Comparison of ENCODE assay signal across 10 cellular contexts in genomic region chr22:21510397-21510796, GRCh38. TPM values are rescaled to one million over a fixed set of nuclear protein-coding genes. Genes with fewer than 3 reads are reported as not detected.
A peak's percentile ranks its signal among the peaks of the same experiment; 100 is the strongest.
DNase-seq lines count a peak whose midpoint lies in the region; ATAC-seq, FAIRE-seq and TF ChIP-seq lines count a peak whose summit lies in the region.
"Not testable (repeated sequence)": the region's sequence is repeated elsewhere in the genome, so short reads cannot be mapped to it uniquely, and the experiment has no call there.
"Had no signal": no experiment of that assay in that cellular context is flagged by ENCODE, and none has a peak within 500 bp of the region (broad histone marks: within the 10 kb centered on the region; RNA-seq: fewer than 3 reads in every experiment).

No MANE protein-coding gene starts in this region.

- not testable (repeated sequence) for H3K36me3 ChIP-seq in GM23338 (ENCODE audit: insufficient read depth); K562 (ENCODE audit: control insufficient read depth, insufficient read depth, low read length); heart left ventricle; HepG2 (replicated peaks in 1 of 2; ENCODE audit: control insufficient read depth in 1 of 2, insufficient read depth in 2 of 2, low read length in 2 of 2); upper lobe of right lung

- H3K79me2 ChIP-seq in GM23338 (replicated peaks; ENCODE audit: insufficient read depth); HepG2 (ENCODE audit: insufficient read depth, low read length): not testable (repeated sequence)
- H3K79me2 ChIP-seq in K562 (ENCODE audit: control insufficient read depth, insufficient read depth, low read length), result peaks cover 15% of the 10 kb centered on the region

- FAIRE-seq in K562 (lab: Jason Lieb, UNC); HepG2 (lab: Jason Lieb, UNC): not testable (repeated sequence)

- POLR2A ChIA-PET in K562 (lab: Yijun Ruan, JAX); HepG2 (lab: Yijun Ruan, JAX): not testable (repeated sequence)

- H3K9me3 Mint-ChIP-seq in GM23338, result not testable (repeated sequence)

- H3K9me1 ChIP-seq in K562 (ENCODE audit: control insufficient read depth, insufficient read depth, low read length), result not testable (repeated sequence)

- H3K27ac Mint-ChIP-seq in GM23338, result not testable (repeated sequence)

- not testable (repeated sequence) for TF ChIP-seq POLR2A in K562 (conservative IDR thresholded peaks at IDR 0.05); heart left ventricle (IDR thresholded peaks at IDR 0.05); HepG2 (IDR thresholded peaks at IDR 0.05; ENCODE audit: insufficient read depth in 1 of 2, low read depth in 2 of 2, low read length in 2 of 2)

- H3K4me3 Mint-ChIP-seq in GM23338, result not testable (repeated sequence)

- not testable (repeated sequence) for H3K27me3 Mint-ChIP-seq in GM23338 (ENCODE audit: insufficient read depth, low read depth, poor library complexity)

- not testable (repeated sequence) for H3K36me3 Mint-ChIP-seq in GM23338 (ENCODE audit: low read depth)

- not testable (repeated sequence) for H3K4me1 ChIP-seq in GM23338 (ENCODE audit: insufficient read depth); heart left ventricle; right cardiac atrium (ENCODE audit: control insufficient read depth, insufficient read depth, low read length); HepG2 (ENCODE audit: insufficient read depth, low read length); upper lobe of right lung
- H3K4me1 ChIP-seq in K562 (replicated peaks in 1 of 2; ENCODE audit: control insufficient read depth in 2 of 2, insufficient read depth in 2 of 2, low read length in 2 of 2), result peaks cover 8 to 12% of the 10 kb centered on the region in 2 experiments; a peak in 4 of 5 replicates

- not testable (repeated sequence) for H3K9me3 ChIP-seq in K562 (replicated peaks; ENCODE audit: control insufficient read depth, insufficient read depth, low read depth, low read length); heart left ventricle; right cardiac atrium (ENCODE audit: control insufficient read depth, low read length); HepG2 (ENCODE audit: low read length); upper lobe of right lung

- not testable (repeated sequence) for H3K27me3 ChIP-seq in GM23338 (ENCODE audit: insufficient read depth); K562 (ENCODE audit: control insufficient read depth in 2 of 2, insufficient read depth in 2 of 2, low read length in 2 of 2); heart left ventricle; right cardiac atrium (ENCODE audit: control insufficient read depth, insufficient read depth); HepG2 (ENCODE audit: control insufficient read depth in 1 of 2, insufficient read depth in 2 of 2, low read length in 2 of 2); upper lobe of right lung

- H3K9me2 ChIP-seq in GM23338 (ENCODE audit: insufficient read depth), result not testable (repeated sequence)

- H3K4me2 ChIP-seq in GM23338; K562 (ENCODE audit: insufficient read depth, low read length); HepG2 (ENCODE audit: low read depth, low read length): not testable (repeated sequence)

- TF ChIP-seq EP300 in K562 (IDR thresholded peaks at IDR 0.05; ENCODE audit: low read length); HepG2 (IDR thresholded peaks at IDR 0.05; ENCODE audit: low read depth in 2 of 2, low read length in 2 of 2); HepG2 (CRISPR knock-in tag; IDR thresholded peaks at IDR 0.05; ENCODE audit: borderline replicate concordance): not testable (repeated sequence)

- ATAC-seq in GM23338 (peak; percentile 14), K562 (peak; percentile 76), Right ventricle myocardium inferior (peak; percentile 62), heart left ventricle (peak; percentile 73 to 85 (median 76)), left cardiac atrium (peak; percentile 46 to 63), right cardiac atrium (peak; percentile 63 to 65), HepG2 (peak; percentile 87), upper lobe of right lung (peak; percentile 41)

- no CpG with 5 or more reads among the region's 9 CpGs for WGBS in K562 (ENCODE audit: insufficient coverage, low coverage, missing lambda C conversion rate)
- no CpG with 5 or more reads among the region's 9 CpGs for WGBS in heart left ventricle, 4 donors
- no CpG with 5 or more reads among the region's 9 CpGs for WGBS in right cardiac atrium
- no CpG with 5 or more reads among the region's 9 CpGs for WGBS in HepG2 (ENCODE audit: low lambda C conversion rate)

- not testable (repeated sequence) for H3K9ac ChIP-seq in K562 (ENCODE audit: insufficient read depth in 1 of 2, low read depth in 2 of 2, low read length in 2 of 2); HepG2 (ENCODE audit: insufficient read depth, low read depth, low read length)

- not testable (repeated sequence) for H3K4me3 ChIP-seq in GM23338; K562; heart left ventricle; right cardiac atrium (ENCODE audit: low read length); HepG2 (replicated peaks in 1 of 3; ENCODE audit: insufficient read depth in 1 of 3, low read depth in 2 of 3, low read length in 3 of 3); upper lobe of right lung

- not testable (repeated sequence) for DNase-seq in GM23338 (ENCODE audit: low spot score); K562 (ENCODE audit: extremely low read depth in 1 of 4, low spot score in 3 of 4); Right ventricle myocardium inferior (ENCODE audit: missing footprints); heart left ventricle; left cardiac atrium; right cardiac atrium; HepG2 (ENCODE audit: low spot score); upper lobe of right lung

- TF ChIP-seq RAD21 in K562 (CRISPR knock-in tag; conservative IDR thresholded peaks at IDR 0.05 in 1 of 2, IDR thresholded peaks at IDR 0.05 in 1 of 2); HepG2 (CRISPR knock-in tag; IDR thresholded peaks at IDR 0.05): not testable (repeated sequence)

- not testable (repeated sequence) for H3K4me1 Mint-ChIP-seq in GM23338

- H3F3A ChIP-seq in GM23338 (replicated peaks; ENCODE audit: low read depth), result not testable (repeated sequence)

- in situ Hi-C loops in K562 (cut with MboI), result loop anchor here (10.0 kb wide), 1 partner anchor 64 kb away; no protein-coding TSS in a partner anchor
- in situ Hi-C loops in HepG2 (cut with HindIII; ENCODE audit: extremely low pct_ligation_motif_present, low pct_unique_long_range_greater_than_20kb), result not testable (repeated sequence)

- not testable (repeated sequence) for H4K20me1 ChIP-seq in GM23338 (replicated peaks; ENCODE audit: insufficient read depth); K562 (replicated peaks; ENCODE audit: control insufficient read depth, insufficient read depth, low read length); HepG2 (ENCODE audit: insufficient read depth, low read length)

- not testable (repeated sequence) for H3K27ac ChIP-seq in GM23338 (ENCODE audit: low read depth); K562 (ENCODE audit: extremely low read depth, low read depth, low read length); heart left ventricle; right cardiac atrium (ENCODE audit: low read length); HepG2 (ENCODE audit: extremely low read length, insufficient read depth, low read length); upper lobe of right lung

- CTCF ChIA-PET in K562 (lab: Yijun Ruan, JAX; ENCODE audit: low intra/inter-chr PET ratio); HepG2 (lab: Yijun Ruan, JAX; ENCODE audit: low intra/inter-chr PET ratio, low total read pairs): not testable (repeated sequence)

- BruUV-seq in K562 (replicated peaks; lab: Mats Ljungman, UMichigan); HepG2 (replicated peaks; lab: Mats Ljungman, UMichigan): not testable (repeated sequence)

- H2AFZ ChIP-seq in GM23338; K562 (ENCODE audit: low read depth, low read length); HepG2 (ENCODE audit: low read length): not testable (repeated sequence)

- not testable (repeated sequence) for TF ChIP-seq CTCF in GM23338 (conservative IDR thresholded peaks at IDR 0.05; ENCODE audit: low read depth in 2 of 2); K562 (IDR thresholded peaks at IDR 0.05 in 2 of 3, conservative IDR thresholded peaks at IDR 0.05 in 1 of 3; ENCODE audit: insufficient read depth in 2 of 3, low read depth in 1 of 3, low read length in 3 of 3); heart left ventricle (IDR thresholded peaks at IDR 0.05); HepG2 (CRISPR knock-in tag; IDR thresholded peaks at IDR 0.05); upper lobe of right lung (IDR thresholded peaks at IDR 0.05)

- intact Hi-C loops in K562 (cut with micrococcal nuclease); Right ventricle myocardium inferior (cut with DNase I); heart left ventricle (cut with DNase I); left cardiac atrium (cut with DNase I); right cardiac atrium (cut with DNase I); HepG2 (cut with micrococcal nuclease; ENCODE audit: unreplicated experiment); upper lobe of right lung (cut with DNase I): not testable (repeated sequence)

RNA-seq across cellular contexts. Expression of gene RIMBP3C, which starts 40.9 kb away (rescaled TPM):
- 1.1 and 1.6 TPM in 2 replicates for total RNA-seq in GM23338 (2014; rRNA removed; shearing (Covaris generic))
- 0.03 TPM in 1 of 2 replicates, not detected in the other for polyA plus RNA-seq in GM23338 (2016; fragmentation: Nextera tagmentation; extraction: Ambion mirVana)
- 0.79 and 1.6 TPM in 2 replicates for total RNA-seq in K562 (2011; cell fraction: chromatin; rRNA removed; ENCODE audit: low replicate concordance)
- 2.1 and 2.3 TPM in 2 replicates for total RNA-seq in K562 (2011; cell fraction: nucleolus; rRNA removed)
- total RNA-seq in K562 (2011; cell fraction: nucleoplasm; rRNA removed), result 1.0 TPM in 1 of 2 replicates, not detected in the other
- 0.65 and 0.77 TPM in 2 replicates for total RNA-seq in K562 (2014; rRNA removed)
- total RNA-seq in K562 (2014; rRNA removed; fragmentation: Illumina TruSeq; extraction: Trizol), result 0.06 and 0.15 TPM in 2 replicates
- total RNA-seq in K562 (2015; rRNA removed; fragmentation: Illumina TruSeq; extraction: Trizol), result 0.25 and 0.34 TPM in 2 replicates
- total RNA-seq in K562 (2021), result 0.89 and 0.98 TPM in 2 replicates
- 0.13 and 0.19 TPM in 2 replicates for polyA plus RNA-seq in K562 (2011; rRNA removed)
- 0.06 TPM in 1 of 2 replicates, not detected in the other for polyA plus RNA-seq in K562 (2011; cell fraction: cytosol; rRNA removed)
- 0.16 and 0.41 TPM in 2 replicates for polyA plus RNA-seq in K562 (2011; cell fraction: nucleus; rRNA removed)
- polyA plus RNA-seq in K562 (2012), result 0.75 and 0.85 TPM in 2 replicates
- 0.09 and 0.26 TPM in 2 replicates for polyA plus RNA-seq in K562 (2014; fragmentation: Illumina TruSeq; extraction: Trizol)
- not detected for polyA plus RNA-seq in K562 (2014; fragmentation: Nextera tagmentation; extraction: Ambion mirVana)
- polyA plus RNA-seq in K562 (2014; rRNA removed), result 0.17 TPM in 1 of 2 replicates, not detected in the other
- polyA minus RNA-seq in K562 (2011; rRNA and poly(A)+ RNA removed), result 0.60 and 0.90 TPM in 2 replicates
- 1.2 and 2.5 TPM in 2 replicates for polyA minus RNA-seq in K562 (2011; cell fraction: cytosol; rRNA and poly(A)+ RNA removed)
- polyA minus RNA-seq in K562 (2011; cell fraction: nucleus; rRNA and poly(A)+ RNA removed), result 2.3 and 4.4 TPM in 2 replicates
- total RNA-seq in Right ventricle myocardium inferior, result not detected
- under 1 TPM in 4 of 9 donors, not detected in 5; 0.08 to 0.37 (median 0.19) TPM for total RNA-seq in heart left ventricle
- polyA plus RNA-seq in heart left ventricle, result not detected
- total RNA-seq in left cardiac atrium, result under 1 TPM; 0.05 to 0.21 TPM
- under 1 TPM in 2 of 4 donors, not detected in 2; 0.18 to 0.23 TPM for total RNA-seq in right cardiac atrium
- 0.02 TPM for polyA plus RNA-seq in right cardiac atrium
- 0.11 and 0.15 TPM in 2 replicates for total RNA-seq in HepG2 (2016; rRNA removed; fragmentation: Illumina TruSeq; extraction: Trizol)
- total RNA-seq in HepG2 (2016; cell fraction: cytosol; rRNA removed; fragmentation: Illumina TruSeq; extraction: Trizol; ENCODE audit: low read depth), result not detected in 2 replicates
- total RNA-seq in HepG2 (2016; cell fraction: insoluble cytoplasmic fraction; rRNA removed; fragmentation: Illumina TruSeq; extraction: Trizol), result 0.13 and 0.16 TPM in 2 replicates
- total RNA-seq in HepG2 (2016; cell fraction: membrane; rRNA removed; fragmentation: Illumina TruSeq; extraction: Trizol), result 0.03 TPM in 1 of 2 replicates, not detected in the other
- 0.22 TPM in 1 of 2 replicates, not detected in the other for total RNA-seq in HepG2 (2016; cell fraction: nucleus; rRNA removed; fragmentation: Illumina TruSeq; extraction: Trizol)
- not detected in 2 replicates for polyA plus RNA-seq in HepG2 (2011; rRNA removed)
- polyA plus RNA-seq in HepG2 (2011; cell fraction: cytosol; rRNA removed), result 0.01 TPM in 2 replicates
- polyA plus RNA-seq in HepG2 (2011; cell fraction: nucleus; rRNA removed), result 0.03 TPM in 1 of 2 replicates, not detected in the other
- polyA plus RNA-seq in HepG2 (2012), result 0.03 TPM in 2 replicates
- polyA plus RNA-seq in HepG2 (2016; cell fraction: cytosol; fragmentation: Illumina TruSeq; extraction: Trizol; ENCODE audit: low read depth), result not detected in 2 replicates
- polyA plus RNA-seq in HepG2 (2016; cell fraction: insoluble cytoplasmic fraction; fragmentation: Illumina TruSeq; extraction: Trizol; ENCODE audit: low read depth), result 0.04 and 0.11 TPM in 2 replicates
- polyA plus RNA-seq in HepG2 (2016; cell fraction: membrane; fragmentation: Illumina TruSeq; extraction: Trizol; ENCODE audit: low read depth), result 0.05 TPM in 1 of 2 replicates, not detected in the other
- polyA plus RNA-seq in HepG2 (2016; cell fraction: nucleus; fragmentation: Illumina TruSeq; extraction: Trizol; ENCODE audit: insufficient read depth, low read depth), result not detected in 2 replicates
- 0.02 and 0.49 TPM in 2 replicates for polyA minus RNA-seq in HepG2 (2011; rRNA and poly(A)+ RNA removed; ENCODE audit: low replicate concordance)
- not detected in 2 replicates for polyA minus RNA-seq in HepG2 (2011; cell fraction: cytosol; rRNA and poly(A)+ RNA removed)
- not detected in 2 replicates for polyA minus RNA-seq in HepG2 (2011; cell fraction: nucleus; rRNA and poly(A)+ RNA removed)
- total RNA-seq in upper lobe of right lung, result 0.41 TPM
- total RNA-seq: Calu3; CD8-positive, alpha-beta T cell had no signal

RNA-seq across cellular contexts. Expression of gene TMEM191C, which starts 43.2 kb away (rescaled TPM):
- 1.1 and 2.8 TPM in 2 replicates for total RNA-seq in GM23338 (2014; rRNA removed; shearing (Covaris generic))
- 2.5 and 6.1 TPM in 2 replicates for polyA plus RNA-seq in GM23338 (2016; fragmentation: Nextera tagmentation; extraction: Ambion mirVana)
- 5.4 and 9.0 TPM in 2 replicates for total RNA-seq in K562 (2011; cell fraction: chromatin; rRNA removed; ENCODE audit: low replicate concordance)
- total RNA-seq in K562 (2011; cell fraction: nucleolus; rRNA removed), result 9.5 and 10.3 TPM in 2 replicates
- 7.1 and 8.9 TPM in 2 replicates for total RNA-seq in K562 (2011; cell fraction: nucleoplasm; rRNA removed)
- total RNA-seq in K562 (2014; rRNA removed), result 3.4 and 4.6 TPM in 2 replicates
- total RNA-seq in K562 (2014; rRNA removed; fragmentation: Illumina TruSeq; extraction: Trizol), result 0.41 and 0.84 TPM in 2 replicates
- 1.1 and 1.6 TPM in 2 replicates for total RNA-seq in K562 (2015; rRNA removed; fragmentation: Illumina TruSeq; extraction: Trizol)
- total RNA-seq in K562 (2021), result 5.8 and 7.1 TPM in 2 replicates
- 2.1 and 3.1 TPM in 2 replicates for polyA plus RNA-seq in K562 (2011; rRNA removed)
- 5.0 and 11.5 TPM in 2 replicates for polyA plus RNA-seq in K562 (2011; cell fraction: cytosol; rRNA removed)
- 13.1 and 16.7 TPM in 2 replicates for polyA plus RNA-seq in K562 (2011; cell fraction: nucleus; rRNA removed)
- 5.2 and 9.2 TPM in 2 replicates for polyA plus RNA-seq in K562 (2012)
- polyA plus RNA-seq in K562 (2014; fragmentation: Illumina TruSeq; extraction: Trizol), result 0.82 and 1.1 TPM in 2 replicates
- polyA plus RNA-seq in K562 (2014; fragmentation: Nextera tagmentation; extraction: Ambion mirVana), result under 1 TPM; 0.15 to 0.28 TPM
- polyA plus RNA-seq in K562 (2014; rRNA removed), result 4.0 and 6.5 TPM in 2 replicates
- 0.46 and 0.93 TPM in 2 replicates for polyA minus RNA-seq in K562 (2011; rRNA and poly(A)+ RNA removed)
- 2.4 and 4.9 TPM in 2 replicates for polyA minus RNA-seq in K562 (2011; cell fraction: cytosol; rRNA and poly(A)+ RNA removed)
- 2.4 and 3.0 TPM in 2 replicates for polyA minus RNA-seq in K562 (2011; cell fraction: nucleus; rRNA and poly(A)+ RNA removed)
- 1.2 TPM for total RNA-seq in Right ventricle myocardium inferior
- total RNA-seq in heart left ventricle, result 1 to 10 TPM in 1 of 9 donors, under 1 TPM in 7, not detected in 1; 0.14 to 1.7 (median 0.47) TPM
- under 1 TPM; 0.35 to 0.76 TPM for polyA plus RNA-seq in heart left ventricle
- total RNA-seq in left cardiac atrium, result under 1 TPM; 0.31 to 0.82 TPM
- total RNA-seq in right cardiac atrium, result 1 to 10 TPM in 2 of 4 donors, under 1 TPM in 1, not detected in 1; 0.68 to 1.4 (median 1.2) TPM
- polyA plus RNA-seq in right cardiac atrium, result 0.66 TPM
- 1.2 and 2.9 TPM in 2 replicates for total RNA-seq in HepG2 (2016; rRNA removed; fragmentation: Illumina TruSeq; extraction: Trizol)
- total RNA-seq in HepG2 (2016; cell fraction: cytosol; rRNA removed; fragmentation: Illumina TruSeq; extraction: Trizol; ENCODE audit: low read depth), result 1.9 and 4.2 TPM in 2 replicates
- total RNA-seq in HepG2 (2016; cell fraction: insoluble cytoplasmic fraction; rRNA removed; fragmentation: Illumina TruSeq; extraction: Trizol), result 0.85 and 0.91 TPM in 2 replicates
- total RNA-seq in HepG2 (2016; cell fraction: membrane; rRNA removed; fragmentation: Illumina TruSeq; extraction: Trizol), result 1.3 and 1.9 TPM in 2 replicates
- 1.6 TPM in 2 replicates for total RNA-seq in HepG2 (2016; cell fraction: nucleus; rRNA removed; fragmentation: Illumina TruSeq; extraction: Trizol)
- 2.9 and 3.3 TPM in 2 replicates for polyA plus RNA-seq in HepG2 (2011; rRNA removed)
- polyA plus RNA-seq in HepG2 (2011; cell fraction: cytosol; rRNA removed), result 3.1 and 4.1 TPM in 2 replicates
- 19.1 and 20.7 TPM in 2 replicates for polyA plus RNA-seq in HepG2 (2011; cell fraction: nucleus; rRNA removed)
- polyA plus RNA-seq in HepG2 (2012), result 1.2 and 1.3 TPM in 2 replicates
- 0.45 and 0.86 TPM in 2 replicates for polyA plus RNA-seq in HepG2 (2016; cell fraction: cytosol; fragmentation: Illumina TruSeq; extraction: Trizol; ENCODE audit: low read depth)
- polyA plus RNA-seq in HepG2 (2016; cell fraction: insoluble cytoplasmic fraction; fragmentation: Illumina TruSeq; extraction: Trizol; ENCODE audit: low read depth), result 0.90 and 1.4 TPM in 2 replicates
- polyA plus RNA-seq in HepG2 (2016; cell fraction: membrane; fragmentation: Illumina TruSeq; extraction: Trizol; ENCODE audit: low read depth), result 0.54 and 0.72 TPM in 2 replicates
- polyA plus RNA-seq in HepG2 (2016; cell fraction: nucleus; fragmentation: Illumina TruSeq; extraction: Trizol; ENCODE audit: insufficient read depth, low read depth), result 3.6 and 4.2 TPM in 2 replicates
- polyA minus RNA-seq in HepG2 (2011; rRNA and poly(A)+ RNA removed; ENCODE audit: low replicate concordance), result 1.1 and 3.0 TPM in 2 replicates
- 1.3 and 2.4 TPM in 2 replicates for polyA minus RNA-seq in HepG2 (2011; cell fraction: cytosol; rRNA and poly(A)+ RNA removed)
- 2.2 and 4.0 TPM in 2 replicates for polyA minus RNA-seq in HepG2 (2011; cell fraction: nucleus; rRNA and poly(A)+ RNA removed)
- total RNA-seq in upper lobe of right lung, result 4.0 TPM

RNA-seq across cellular contexts. Expression of gene UBE2L3, which starts 57.1 kb away (rescaled TPM):
- total RNA-seq in GM23338 (2014; rRNA removed; shearing (Covaris generic)), result 70.1 and 86.3 TPM in 2 replicates
- 123 and 136 TPM in 2 replicates for polyA plus RNA-seq in GM23338 (2016; fragmentation: Nextera tagmentation; extraction: Ambion mirVana)
- total RNA-seq in K562 (2011; cell fraction: chromatin; rRNA removed; ENCODE audit: low replicate concordance), result 76.2 and 94.2 TPM in 2 replicates
- total RNA-seq in K562 (2011; cell fraction: nucleolus; rRNA removed), result 66.2 and 75.7 TPM in 2 replicates
- total RNA-seq in K562 (2011; cell fraction: nucleoplasm; rRNA removed), result 78.4 and 92.8 TPM in 2 replicates
- 215 and 275 TPM in 2 replicates for total RNA-seq in K562 (2014; rRNA removed)
- total RNA-seq in K562 (2014; rRNA removed; fragmentation: Illumina TruSeq; extraction: Trizol), result 285 and 298 TPM in 2 replicates
- total RNA-seq in K562 (2015; rRNA removed; fragmentation: Illumina TruSeq; extraction: Trizol), result 335 and 354 TPM in 2 replicates
- total RNA-seq in K562 (2021), result 240 TPM in 2 replicates
- 206 and 218 TPM in 2 replicates for polyA plus RNA-seq in K562 (2011; rRNA removed)
- polyA plus RNA-seq in K562 (2011; cell fraction: cytosol; rRNA removed), result 145 and 195 TPM in 2 replicates
- polyA plus RNA-seq in K562 (2011; cell fraction: nucleus; rRNA removed), result 56.6 and 72.9 TPM in 2 replicates
- 253 and 378 TPM in 2 replicates for polyA plus RNA-seq in K562 (2012)
- 493 and 580 TPM in 2 replicates for polyA plus RNA-seq in K562 (2014; fragmentation: Illumina TruSeq; extraction: Trizol)
- polyA plus RNA-seq in K562 (2014; fragmentation: Nextera tagmentation; extraction: Ambion mirVana), result 100 to 1,000 TPM; 575 to 625 TPM
- polyA plus RNA-seq in K562 (2014; rRNA removed), result 266 and 269 TPM in 2 replicates
- 172 and 189 TPM in 2 replicates for polyA minus RNA-seq in K562 (2011; rRNA and poly(A)+ RNA removed)
- polyA minus RNA-seq in K562 (2011; cell fraction: cytosol; rRNA and poly(A)+ RNA removed), result 89.8 and 112 TPM in 2 replicates
- polyA minus RNA-seq in K562 (2011; cell fraction: nucleus; rRNA and poly(A)+ RNA removed), result 25.2 and 45.9 TPM in 2 replicates
- total RNA-seq in Right ventricle myocardium inferior, result 51.0 TPM
- 10 to 100 TPM; 42.9 to 73.1 (median 50.3) TPM for total RNA-seq in heart left ventricle
- polyA plus RNA-seq in heart left ventricle, result 10 to 100 TPM; 63.8 to 64.8 TPM
- total RNA-seq in left cardiac atrium, result 10 to 100 TPM; 40.1 to 42.3 TPM
- 10 to 100 TPM; 38.8 to 49.0 (median 44.7) TPM for total RNA-seq in right cardiac atrium
- 63.6 TPM for polyA plus RNA-seq in right cardiac atrium
- 58.1 and 74.0 TPM in 2 replicates for total RNA-seq in HepG2 (2016; rRNA removed; fragmentation: Illumina TruSeq; extraction: Trizol)
- total RNA-seq in HepG2 (2016; cell fraction: cytosol; rRNA removed; fragmentation: Illumina TruSeq; extraction: Trizol; ENCODE audit: low read depth), result 18.9 and 21.0 TPM in 2 replicates
- 54.7 and 71.2 TPM in 2 replicates for total RNA-seq in HepG2 (2016; cell fraction: insoluble cytoplasmic fraction; rRNA removed; fragmentation: Illumina TruSeq; extraction: Trizol)
- 28.3 and 30.3 TPM in 2 replicates for total RNA-seq in HepG2 (2016; cell fraction: membrane; rRNA removed; fragmentation: Illumina TruSeq; extraction: Trizol)
- total RNA-seq in HepG2 (2016; cell fraction: nucleus; rRNA removed; fragmentation: Illumina TruSeq; extraction: Trizol), result 19.5 and 20.6 TPM in 2 replicates
- polyA plus RNA-seq in HepG2 (2011; rRNA removed), result 28.4 and 30.2 TPM in 2 replicates
- polyA plus RNA-seq in HepG2 (2011; cell fraction: cytosol; rRNA removed), result 23.5 and 29.7 TPM in 2 replicates
- 6.3 and 8.9 TPM in 2 replicates for polyA plus RNA-seq in HepG2 (2011; cell fraction: nucleus; rRNA removed)
- 34.6 and 41.4 TPM in 2 replicates for polyA plus RNA-seq in HepG2 (2012)
- polyA plus RNA-seq in HepG2 (2016; cell fraction: cytosol; fragmentation: Illumina TruSeq; extraction: Trizol; ENCODE audit: low read depth), result 22.0 and 22.8 TPM in 2 replicates
- polyA plus RNA-seq in HepG2 (2016; cell fraction: insoluble cytoplasmic fraction; fragmentation: Illumina TruSeq; extraction: Trizol; ENCODE audit: low read depth), result 108 and 112 TPM in 2 replicates
- 30.8 and 30.9 TPM in 2 replicates for polyA plus RNA-seq in HepG2 (2016; cell fraction: membrane; fragmentation: Illumina TruSeq; extraction: Trizol; ENCODE audit: low read depth)
- 38.8 and 39.3 TPM in 2 replicates for polyA plus RNA-seq in HepG2 (2016; cell fraction: nucleus; fragmentation: Illumina TruSeq; extraction: Trizol; ENCODE audit: insufficient read depth, low read depth)
- polyA minus RNA-seq in HepG2 (2011; rRNA and poly(A)+ RNA removed; ENCODE audit: low replicate concordance), result 22.7 and 33.2 TPM in 2 replicates
- polyA minus RNA-seq in HepG2 (2011; cell fraction: cytosol; rRNA and poly(A)+ RNA removed), result 16.1 and 16.5 TPM in 2 replicates
- polyA minus RNA-seq in HepG2 (2011; cell fraction: nucleus; rRNA and poly(A)+ RNA removed), result 8.5 and 11.7 TPM in 2 replicates
- 45.7 TPM for total RNA-seq in upper lobe of right lung

Comparison
In these comparisons a context has a peak if more than half of its experiments do, and no peak if none do; other contexts are left out.
1. ATAC-seq: peak in every context shown above with its lines; median percentile 87 in HepG2; 76 in heart left ventricle; 76 in K562; 64 in right cardiac atrium; 62 in Right ventricle myocardium inferior; 54 in left cardiac atrium; 41 in upper lobe of right lung; 14 in GM23338.